9 cellular contexts compared by ENCODE assay signal in the genomic region with DNA sequence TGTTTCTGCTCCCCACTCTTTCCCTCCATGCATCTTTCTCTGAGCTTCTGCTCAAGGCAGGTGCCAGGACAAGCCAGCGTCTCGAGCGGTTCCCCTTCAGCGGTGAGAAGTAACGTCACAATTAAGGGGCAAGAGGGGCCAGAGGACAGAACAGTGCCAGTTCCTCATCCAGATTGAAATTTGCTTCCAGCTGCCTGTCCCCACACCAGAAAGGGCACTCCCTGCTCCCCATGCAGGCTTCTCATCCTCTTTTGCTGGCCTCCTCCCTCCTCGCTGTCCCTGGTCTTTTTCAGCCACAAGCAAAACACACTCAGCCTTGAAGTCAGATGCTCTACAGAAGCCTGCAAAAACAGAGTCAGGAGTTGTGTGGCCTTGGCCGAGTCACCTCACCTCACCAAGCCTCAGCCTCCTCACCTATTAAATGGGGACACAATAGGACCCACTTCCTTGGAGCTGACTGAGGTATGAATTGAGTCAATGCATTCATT. TPM values are rescaled to one million over a fixed set of nuclear protein-coding genes. Genes with fewer than 3 reads are reported as not detected.
DNase-seq lines count a peak whose midpoint lies in the region; ATAC-seq and TF ChIP-seq lines count a peak whose summit lies in the region.
"Had no signal": no experiment of that assay in that cellular context is flagged by ENCODE, and none has a peak within 500 bp of the region (broad histone marks: within the 10 kb centered on the region; RNA-seq: fewer than 3 reads in every experiment).

No MANE protein-coding gene starts in this region.

- POLR2A ChIA-PET in HEK293 (lab: Yijun Ruan, JAX): interaction anchor here (0.6 to 2.5 kb wide), 5 partner anchors 10 to 26 kb away, joined by 3 to 16 read pairs (median 5); no protein-coding TSS in a partner anchor
- POLR2A ChIA-PET in T-cell (lab: Charles Lee): interaction anchor here (0.5 to 1.5 kb wide), 3 partner anchors 9 to 753 kb away, joined by 3 to 9 read pairs (median 8); no protein-coding TSS in a partner anchor

- H3K4me3 Mint-ChIP-seq in T-cell: peak overlapping the region; percentile 67 to 83 (median 70)

- H3K36me3 Mint-ChIP-seq in T-cell: peaks cover 10% of the 10 kb centered on the region

- H3K9me3 Mint-ChIP-seq in T-cell: no peaks in the 10 kb centered on the region

- TF ChIP-seq CTCF in HEK293 (tag by site-specific recombination; IDR thresholded peaks at IDR 0.05) (no peak), foreskin keratinocyte (conservative IDR thresholded peaks at IDR 0.05) (no peak)

- H3K27ac Mint-ChIP-seq in T-cell: peak overlapping the region; percentile 96 to 97

- CTCF ChIA-PET in HEK293 (lab: Yijun Ruan, JAX): interaction anchor here (0.6 to 7.4 kb wide), 8 partner anchors 12 to 178 kb away, joined by 3 to 79 read pairs (median 5); no protein-coding TSS in a partner anchor
- CTCF ChIA-PET in T-cell (lab: Charles Lee): interaction anchor here (0.6 to 2.5 kb wide), 6 partner anchors 19 to 118 kb away, joined by 3 to 6 read pairs (median 4); no protein-coding TSS in a partner anchor

- no peaks in the 10 kb centered on the region for H3K27me3 Mint-ChIP-seq in T-cell

- H3K4me1 ChIP-seq in HEK293 (ENCODE audit: control insufficient read depth, insufficient read depth, low read length): peaks cover 26% of the 10 kb centered on the region
- peaks cover 33% of the 10 kb centered on the region for H3K4me1 ChIP-seq in foreskin keratinocyte

- ATAC-seq in T-cell (replicated peaks in 1 of 4) (peak; percentile 16 to 39 (median 20)), foreskin keratinocyte (no peak)

- H3K27ac ChIP-seq in HEK293 (ENCODE audit: extremely low read depth, low read depth, low read length): peak overlapping the region; percentile 40; the same call in 1 of the 2 replicates
- peak overlapping the region; percentile 79 for H3K27ac ChIP-seq in foreskin keratinocyte
- H3K27ac ChIP-seq in skin epidermis: peak overlapping the region in 20 of 21 experiments; percentile 56 to 91 (median 82)
- H3K27ac ChIP-seq: VCaP had no signal

- DNase-seq in T-cell (peak in 4 of 34 experiments; percentile 6 to 54 (median 42)), foreskin keratinocyte (no peak), ecto neural progenitor cell (ENCODE audit: low spot score) (no peak), putamen (ENCODE audit: low spot score) (no peak), pons (ENCODE audit: low spot score) (no peak), NCI-H2227 treated with DMSO at 0.1 percent for 48 hours (lab: John Stamatoyannopoulos, UW) (no peak)

- H3K4me1 Mint-ChIP-seq in T-cell: peaks cover 72 to 92% (median 83%) of the 10 kb centered on the region in 3 donors

- H3K9me3 ChIP-seq in HEK293 (ENCODE audit: control insufficient read depth, insufficient read depth, low read depth, low read length): no peaks in the 10 kb centered on the region

- H3K4me3 ChIP-seq in HEK293 (ENCODE audit: low read depth, low read length) (no peak overlapping the region), skin epidermis (no peak overlapping the region)

- H3K27me3 ChIP-seq in foreskin keratinocyte: no peaks in the 10 kb centered on the region

- no peaks in the 10 kb centered on the region for H3K36me3 ChIP-seq in HEK293 (ENCODE audit: control insufficient read depth in 2 of 2, insufficient read depth in 1 of 2, low read length in 2 of 2)

TF ChIP-seq in HEK293, 187 proteins besides CTCF, POLR2A, EP300 and RAD21:
- TF ChIP-seq ZNF37A (tag by site-specific recombination; IDR thresholded peaks at IDR 0.05) (no peak), ZFP41 (tag by site-specific recombination; IDR thresholded peaks at IDR 0.05; ENCODE audit: borderline replicate concordance) (no peak), SP7 (tag by site-specific recombination; IDR thresholded peaks at IDR 0.05) (no peak)
- TF ChIP-seq, protein P1, sequence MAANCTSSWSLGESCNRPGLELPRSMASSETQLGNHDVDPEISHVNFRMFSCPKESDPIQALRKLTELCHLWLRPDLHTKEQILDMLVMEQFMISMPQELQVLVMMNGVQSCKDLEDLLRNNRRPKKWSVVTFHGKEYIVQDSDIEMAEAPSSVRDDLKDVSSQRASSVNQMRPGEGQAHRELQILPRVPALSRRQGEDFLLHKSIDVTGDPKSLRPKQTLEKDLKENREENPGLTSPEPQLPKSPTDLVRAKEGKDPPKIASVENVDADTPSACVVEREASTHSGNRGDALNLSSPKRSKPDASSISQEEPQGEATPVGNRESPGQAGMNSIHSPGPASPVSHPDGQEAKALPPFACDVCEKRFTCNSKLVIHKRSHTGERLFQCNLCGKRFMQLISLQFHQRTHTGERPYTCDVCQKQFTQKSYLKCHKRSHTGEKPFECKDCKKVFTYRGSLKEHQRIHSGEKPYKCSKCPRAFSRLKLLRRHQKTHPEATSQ (tag by site-specific recombination; IDR thresholded peaks at IDR 0.05): no peak

RNA-seq across cellular contexts. Expression of gene ECE1, which starts 35.0 kb away (rescaled TPM):
- total RNA-seq in T-cell (10 to 100 TPM; 81.0 to 94.5 (median 87.1) TPM), foreskin keratinocyte (51.1 and 63.5 TPM in 2 replicates)
- 28.0 and 34.0 TPM in 2 replicates for polyA plus RNA-seq in foreskin keratinocyte
